39 cellular contexts compared by ENCODE assay signal in genomic region chr5:174010365-174010764, GRCh38. TPM values are rescaled to one million over a fixed set of nuclear protein-coding genes. Genes with fewer than 3 reads are reported as not detected.
"Had no signal": no experiment of that assay in that cellular context is flagged by ENCODE, and none has a peak within 500 bp of the region (broad histone marks: within the 10 kb centered on the region; RNA-seq: fewer than 3 reads in every experiment).

No MANE protein-coding gene starts in this region.

- H3K27me3 ChIP-seq: SJCRH30 had no signal

- H3K4me1 ChIP-seq: SJCRH30 had no signal

- H3K36me3 ChIP-seq: MG63, SJCRH30 had no signal

- H3K4me2 ChIP-seq: PC-9 had no signal

- H3K9me3 ChIP-seq: MG63 had no signal

- ATAC-seq: Panc1, Right ventricle myocardium inferior, SK-N-SH treated with all-trans-retinoic acid at 6 μM for 48 hours, T-cell had no signal

- DNase-seq: Karpas-422, KG1, MG63, NCI-H1048, NCI-H1092 treated with DMSO at 0.1 percent for 48 hours, NCI-H1105 treated with DMSO at 0.1 percent for 48 hours, NCI-H1417, NCI-H1436, NCI-H146, NCI-H1694, NCI-H187, NCI-H1930, NCI-H2029 treated with DMSO at 0.1 percent for 48 hours, NCI-H2081 treated with DMSO at 0.1 percent for 48 hours, NCI-H2107, NCI-H2171, NCI-H226, NCI-H446 treated with DMSO at 0.1 percent for 48 hours, NCI-H510A, NCI-H524, NCI-H526, NCI-H69, NCI-H748 treated with DMSO at 0.1 percent for 48 hours, NCI-H82, PC-9, SHP77, SIG-M5, SJCRH30, T-cell had no signal

- H2AFZ ChIP-seq: PC-9 had no signal

- H3K27ac ChIP-seq: PC-9, RWPE1, SJCRH30, SK-N-MC had no signal

- H3K4me3 ChIP-seq: MG63, PC-9, SJCRH30, SK-N-MC had no signal

RNA-seq across cellular contexts. Expression of gene C5orf47, which starts 21.4 kb away (rescaled TPM):
- total RNA-seq: LHCN-M2, M059J, OCI-LY7, PC-9, RPMI7951, SJCRH30, T-cell had no signal

RNA-seq across cellular contexts. Expression of gene NSG2, which starts 35.1 kb away (rescaled TPM):
- total RNA-seq: LHCN-M2, M059J, OCI-LY7, PC-9, RPMI7951, SJCRH30, SK-MEL-5, T-cell had no signal
